ENCODE assay signal across 8 cellular contexts in genomic region chrX:135707880-135708279, GRCh38. TPM values are rescaled to one million over a fixed set of nuclear protein-coding genes. Genes with fewer than 3 reads are reported as not detected.
DNase-seq lines count a peak whose midpoint lies in the region; FAIRE-seq lines count a peak whose summit lies in the region.

No MANE protein-coding gene starts in this region.

- peak; percentile 3 for FAIRE-seq in G401.6 (lab: Jason Lieb, UNC)

- peak; percentile 23 for DNase-seq in HK-2 (ENCODE audit: unreplicated experiment)
- peak; percentile 2 for DNase-seq in SW480 (ENCODE audit: low spot score)
- peak; percentile 44 for DNase-seq in left kidney (ENCODE audit: low read depth, low spot score)
- DNase-seq in DMS114 treated with DMSO at 0.1 percent for 48 hours (lab: John Stamatoyannopoulos, UW; ENCODE audit: unreplicated experiment), result no peak
- DNase-seq in occipital lobe (lab: John Stamatoyannopoulos, UW), result no peak
- no peak for DNase-seq in SW 1271 (lab: John Stamatoyannopoulos, UW)
- DNase-seq in stimulated activated naive CD4-positive, alpha-beta T cell (lab: John Stamatoyannopoulos, UW), result no peak

RNA-seq across cellular contexts. Expression of gene CT45A1, which starts 5.6 kb away (rescaled TPM):
- not detected for total RNA-seq in occipital lobe

Comparison
In these comparisons a context has a peak if more than half of its experiments do, and no peak if none do; other contexts are left out.
1. DNase-seq: peak in HK-2 (single experiment), SW480 (single experiment) and left kidney (single experiment); none in DMS114 treated with DMSO at 0.1 percent for 48 hours (single experiment), occipital lobe (single experiment), SW 1271 (0 of 2) and stimulated activated naive CD4-positive, alpha-beta T cell (0 of 6).